12 cellular contexts compared by ENCODE assay signal in the genomic region with DNA sequence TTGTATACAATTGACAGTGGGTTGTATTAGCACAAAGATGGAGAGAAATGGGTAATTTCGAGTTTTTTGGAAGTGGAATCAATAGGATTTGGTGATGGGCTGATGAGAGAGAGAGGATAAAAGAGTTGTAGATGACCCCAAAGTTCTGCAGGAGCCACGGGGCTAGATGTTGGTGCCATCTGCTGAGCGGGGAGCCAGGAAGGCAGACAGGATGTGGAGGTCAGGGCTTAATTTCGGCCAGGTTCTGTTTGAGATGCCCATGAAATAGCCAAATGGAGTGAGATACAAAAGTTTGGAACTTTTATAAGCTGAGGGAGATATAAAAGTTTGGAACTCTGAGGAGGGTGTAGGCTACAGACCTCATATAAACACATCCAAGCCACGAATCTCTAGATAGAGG. TPM values are rescaled to one million over a fixed set of nuclear protein-coding genes. Genes with fewer than 3 reads are reported as not detected.
A peak's percentile ranks its signal among the peaks of the same experiment; 100 is the strongest.
DNase-seq lines count a peak whose midpoint lies in the region; ATAC-seq and TF ChIP-seq lines count a peak whose summit lies in the region.
"Had no signal": no experiment of that assay in that cellular context is flagged by ENCODE, and none has a peak within 500 bp of the region (broad histone marks: within the 10 kb centered on the region; RNA-seq: fewer than 3 reads in every experiment).

No MANE protein-coding gene starts in this region.

- no peaks in the 10 kb centered on the region for H3F3A ChIP-seq in GM23248 (ENCODE audit: insufficient read depth)

- TF ChIP-seq POLR2A in heart left ventricle (IDR thresholded peaks at IDR 0.05) (no peak), upper lobe of left lung (IDR thresholded peaks at IDR 0.05) (no peak)

- DNase-seq in heart left ventricle = no peak
- no peak for DNase-seq in Right ventricle myocardium inferior (ENCODE audit: missing footprints)
- DNase-seq in lung (ENCODE audit: low spot score) = no peak
- DNase-seq in upper lobe of left lung = no peak
- DNase-seq in GM23248 = no peak
- no peak for DNase-seq in T-helper 9 cell
- DNase-seq: activated B cell treated with CpG ODN at 0.5 μM for 24 hours had no signal

- H3K4me2 ChIP-seq in GM23248 (ENCODE audit: unreplicated experiment) = no peak overlapping the region

- H3K9me3 ChIP-seq in heart left ventricle (peaks cover 0 to 35% (median 8%) of the 10 kb centered on the region in 12 donors), lung (ENCODE audit: control insufficient read depth in 2 of 2, insufficient read depth in 1 of 2, low read length in 1 of 2) (peaks cover 0 to 14% of the 10 kb centered on the region in 2 donors), upper lobe of left lung (no peaks in the 10 kb centered on the region), GM23248 (ENCODE audit: low read depth) (no peaks in the 10 kb centered on the region)

- H3K79me2 ChIP-seq in GM23248 (ENCODE audit: insufficient read depth) = no peaks in the 10 kb centered on the region

- H3K4me1 ChIP-seq in heart left ventricle (peaks cover 0 to 32% (median 8%) of the 10 kb centered on the region in 12 donors), lung (ENCODE audit: control insufficient read depth in 2 of 2, insufficient read depth in 2 of 2, low read length in 2 of 2) (peaks cover 0 to 8% of the 10 kb centered on the region in 2 donors), upper lobe of left lung (peaks cover 11 to 17% (median 12%) of the 10 kb centered on the region in 4 donors), GM23248 (ENCODE audit: insufficient read depth) (no peaks in the 10 kb centered on the region)

- peaks cover 11% of the 10 kb centered on the region for H3K9me3 Mint-ChIP-seq in activated naive CD8-positive, alpha-beta T cell (ENCODE audit: low read depth)
- H3K9me3 Mint-ChIP-seq: activated B cell treated with CpG ODN at 0.5 μM for 24 hours had no signal

- TF ChIP-seq EP300 in upper lobe of left lung (IDR thresholded peaks at IDR 0.05) = no peak

- intact Hi-C loops in heart left ventricle (cut with DNase I) (loop anchor here in 4 of 10 donors (5.0 to 10.0 kb wide), 5 partner anchors 47 to 146 kb away; a partner anchor contains a TSS), Right ventricle myocardium inferior (cut with DNase I) (loop anchor here (5.0 kb wide), 2 partner anchors 52 to 117 kb away; a partner anchor contains a TSS)

- in situ Hi-C loops in GM23248 (cut with MboI) = no loop called here

- H3K4me3 ChIP-seq in heart left ventricle (peak overlapping the region in 11 of 12 donors; percentile 36 to 82 (median 61)), lung (no peak overlapping the region), upper lobe of left lung (peak overlapping the region in 3 of 4 donors; percentile 43 to 64 (median 58)), GM23248 (no peak overlapping the region)

- TF ChIP-seq CTCF in heart left ventricle (IDR thresholded peaks at IDR 0.05) (no peak), lung (IDR thresholded peaks at IDR 0.05; ENCODE audit: control extremely low read depth, extremely low read depth) (no peak), upper lobe of left lung (IDR thresholded peaks at IDR 0.05) (no peak)

- H3K36me3 Mint-ChIP-seq in activated naive CD8-positive, alpha-beta T cell = peaks cover 47% of the 10 kb centered on the region
- H3K36me3 Mint-ChIP-seq: mesothelial cell of epicardium had no signal

- peaks cover 75% of the 10 kb centered on the region for H3K4me1 Mint-ChIP-seq in activated naive CD8-positive, alpha-beta T cell (ENCODE audit: low read depth)
- H3K4me1 Mint-ChIP-seq: activated B cell treated with CpG ODN at 0.5 μM for 24 hours, mesothelial cell of epicardium had no signal

- peak overlapping the region; percentile 92 for H3K4me3 Mint-ChIP-seq in activated naive CD8-positive, alpha-beta T cell
- H3K4me3 Mint-ChIP-seq: activated B cell treated with CpG ODN at 0.5 μM for 24 hours, mesothelial cell of epicardium had no signal

- no peak overlapping the region for H2AFZ ChIP-seq in GM23248

- WGBS in heart left ventricle, 4 donors = 49 to 66% (median 57%) methylated on average over 5 of the region's 5 CpGs
- 40 to 42% methylated on average over 5 of the region's 5 CpGs for WGBS in lung, 2 donors
- WGBS in upper lobe of left lung, 2 donors = 41 to 48% methylated on average over 5 of the region's 5 CpGs
- WGBS in GM23248 (ENCODE audit: low coverage in 1 of 2, low lambda C conversion rate in 2 of 2, missing lambda C conversion rate in 2 of 2), 2 experiments = 3 to 6% methylated on average over 5 of the region's 5 CpGs

- H3K27me3 ChIP-seq in heart left ventricle (no peaks in the 10 kb centered on the region), lung (ENCODE audit: control insufficient read depth, insufficient read depth) (no peaks in the 10 kb centered on the region), upper lobe of left lung (no peaks in the 10 kb centered on the region), GM23248 (replicated peaks; ENCODE audit: insufficient read depth) (no peaks in the 10 kb centered on the region)

- H3K27ac ChIP-seq in heart left ventricle = peak overlapping the region; percentile 58 to 93 (median 86)
- H3K27ac ChIP-seq in lung (ENCODE audit: low read depth in 1 of 2, low read length in 1 of 2) = peak overlapping the region; percentile 67 to 74
- H3K27ac ChIP-seq in upper lobe of left lung = peak overlapping the region; percentile 81 to 90 (median 84)
- no peak overlapping the region for H3K27ac ChIP-seq in GM23248
- H3K27ac ChIP-seq: RWPE1 had no signal

- no peaks in the 10 kb centered on the region for H4K20me1 ChIP-seq in GM23248 (ENCODE audit: insufficient read depth)

- no peaks in the 10 kb centered on the region for H3K27me3 Mint-ChIP-seq in activated naive CD8-positive, alpha-beta T cell

- ATAC-seq in heart left ventricle = peak in 1 of 4 donors; percentile 31
- ATAC-seq in Right ventricle myocardium inferior = no peak
- ATAC-seq in lung (ENCODE audit: insufficient read depth, low FRiP score) = no peak
- no peak for ATAC-seq in upper lobe of left lung (ENCODE audit: low FRiP score in 2 of 2)
- no peak for ATAC-seq in GM18502 (IDR thresholded peaks at IDR 0.05; ENCODE audit: poor library complexity, unreplicated experiment)

- no peak overlapping the region for H3K9ac ChIP-seq in GM23248

- no peaks in the 10 kb centered on the region for H3K9me2 ChIP-seq in GM23248 (ENCODE audit: insufficient read depth)

- peaks cover 0 to 45% (median 21%) of the 10 kb centered on the region in 9 donors for H3K36me3 ChIP-seq in heart left ventricle
- peaks cover 8 to 15% of the 10 kb centered on the region in 2 donors for H3K36me3 ChIP-seq in lung (ENCODE audit: control insufficient read depth in 2 of 2, insufficient read depth in 2 of 2, low read length in 2 of 2)
- H3K36me3 ChIP-seq in upper lobe of left lung = peaks cover 0 to 37% (median 19%) of the 10 kb centered on the region in 4 donors
- no peaks in the 10 kb centered on the region for H3K36me3 ChIP-seq in GM23248 (ENCODE audit: low read depth)

- peak overlapping the region; percentile 100 for H3K27ac Mint-ChIP-seq in activated naive CD8-positive, alpha-beta T cell
- H3K27ac Mint-ChIP-seq: activated B cell treated with CpG ODN at 0.5 μM for 24 hours, mesothelial cell of epicardium had no signal

RNA-seq across cellular contexts. Expression of a gene that starts 2.1 kb away (rescaled TPM):
- 10 to 100 TPM; 25.1 to 80.2 (median 35.2) TPM for total RNA-seq in heart left ventricle
- polyA plus RNA-seq in heart left ventricle = 10 to 100 TPM; 32.8 to 35.5 TPM
- 38.4 TPM for total RNA-seq in Right ventricle myocardium inferior
- 10 to 100 TPM; 49.0 to 66.2 TPM for total RNA-seq in lung
- 10 to 100 TPM; 26.2 to 48.3 TPM for polyA plus RNA-seq in lung
- total RNA-seq in upper lobe of left lung = 10 to 100 TPM; 34.0 to 78.9 (median 43.0) TPM
- not detected in 2 replicates for total RNA-seq in GM23248 (2014; rRNA removed; shearing (Covaris generic))
- polyA plus RNA-seq in GM23248 (2016; fragmentation: Nextera tagmentation; extraction: Ambion mirVana) = not detected in 2 replicates
- total RNA-seq: mesothelial cell of epicardium, renal cortical epithelial cell had no signal

RNA-seq across cellular contexts. Expression of a gene that starts 54.6 kb away (rescaled TPM):
- total RNA-seq in heart left ventricle (10 to 100 TPM; 14.4 to 46.8 (median 18.9) TPM), Right ventricle myocardium inferior (21.4 TPM), lung (10 to 100 TPM; 20.6 to 30.8 TPM), upper lobe of left lung (10 to 100 TPM; 32.5 to 45.0 (median 36.8) TPM)
- polyA plus RNA-seq in heart left ventricle (10 to 100 TPM; 34.6 to 48.0 TPM), lung (10 to 100 TPM; 39.8 to 54.7 TPM), GM23248 (2016; fragmentation: Nextera tagmentation; extraction: Ambion mirVana) (not detected in 2 replicates)
- total RNA-seq in GM23248 (2014; rRNA removed; shearing (Covaris generic)) = not detected in 2 replicates
- total RNA-seq: activated B cell treated with CpG ODN at 0.5 μM for 24 hours, mesothelial cell of epicardium had no signal

Comparison
In these comparisons a context has a peak if more than half of its experiments do, and no peak if none do; other contexts are left out.
1. H3K4me3 ChIP-seq: peak in heart left ventricle (11 of 12) and upper lobe of left lung (3 of 4); none in lung (single experiment) and GM23248 (single experiment).
2. RNA of a gene that starts 2.1 kb away (total RNA-seq): 49.0 to 66.2 TPM in lung, 34.0 to 78.9 TPM in upper lobe of left lung, 38.4 TPM in Right ventricle myocardium inferior (single experiment) and 25.1 to 80.2 TPM in heart left ventricle; not detected in GM23248; every median in the first group is over 10 times any median in the second.
3. RNA of a gene that starts 54.6 kb away (total RNA-seq): 32.5 to 45.0 TPM in upper lobe of left lung, 20.6 to 30.8 TPM in lung, 21.4 TPM in Right ventricle myocardium inferior (single experiment) and 14.4 to 46.8 TPM in heart left ventricle; not detected in GM23248; every median in the first group is over 10 times any median in the second.